19 cellular contexts compared by ENCODE assay signal in genomic region chr3:53100818-53101466, GRCh38. TPM values are rescaled to one million over a fixed set of nuclear protein-coding genes. Genes with fewer than 3 reads are reported as not detected.
DNase-seq lines count a peak whose midpoint lies in the region; ATAC-seq lines count a peak whose summit lies in the region.
"Had no signal": no experiment of that assay in that cellular context is flagged by ENCODE, and none has a peak within 500 bp of the region (broad histone marks: within the 10 kb centered on the region; RNA-seq: fewer than 3 reads in every experiment).

No MANE protein-coding gene starts in this region.

- H3K36me3 Mint-ChIP-seq in activated naive CD8-positive, alpha-beta T cell treated with anti-CD3 and anti-CD28 coated beads for 36 hours = peaks cover 40% of the 10 kb centered on the region
- peaks cover 36% of the 10 kb centered on the region for H3K36me3 Mint-ChIP-seq in activated naive CD8-positive, alpha-beta T cell treated with anti-CD3 and anti-CD28 coated beads, Interleukin-2, amount 50 U/mL, for 24 hours (ENCODE audit: low read depth)
- peaks cover 51% of the 10 kb centered on the region for H3K36me3 Mint-ChIP-seq in T-cell
- H3K36me3 Mint-ChIP-seq in activated naive CD8-positive, alpha-beta T cell treated with anti-CD3 and anti-CD28 coated beads, Interleukin-2, amount 10 ng/mL, durations not matched to agents 7 days and 5 days = peaks cover 28% of the 10 kb centered on the region

- POLR2A ChIA-PET in T-cell (lab: Charles Lee) = no interaction called here
- POLR2A ChIA-PET in activated naive CD8-positive, alpha-beta T cell treated with anti-CD3 and anti-CD28 coated beads, Interleukin-2, amount 10 ng/mL, durations not matched to agents 7 days and 5 days (lab: Charles Lee) = interaction anchor here (1.0 kb wide), 1 partner anchor 8 kb away, joined by 3 read pairs; no protein-coding TSS in a partner anchor

- no peak for ATAC-seq in activated naive CD8-positive, alpha-beta T cell treated with anti-CD3 and anti-CD28 coated beads, Interleukin-2, amount 50 U/mL, for 24 hours
- peak in 3 of 4 experiments; percentile 32 to 67 (median 58) for ATAC-seq in T-cell (replicated peaks in 1 of 4)
- ATAC-seq in activated naive CD8-positive, alpha-beta T cell treated with anti-CD3 and anti-CD28 coated beads, Interleukin-2, amount 10 ng/mL, durations not matched to agents 7 days and 5 days (ENCODE audit: low read depth) = no peak
- ATAC-seq: left lobe of liver; stimulated activated memory B cell treated with anti-CD40 and anti-IgM and Interleukin-4, amounts not matched to agents 10 μg/mL and 1 μg/mL and 100 μg/mL, for 72 hours had no signal

- peaks cover 55% of the 10 kb centered on the region for H3K4me1 Mint-ChIP-seq in activated naive CD8-positive, alpha-beta T cell treated with anti-CD3 and anti-CD28 coated beads for 36 hours
- H3K4me1 Mint-ChIP-seq in activated naive CD8-positive, alpha-beta T cell treated with anti-CD3 and anti-CD28 coated beads, Interleukin-2, amount 50 U/mL, for 24 hours = peaks cover 37% of the 10 kb centered on the region
- H3K4me1 Mint-ChIP-seq in T-cell = peaks cover 25 to 49% (median 40%) of the 10 kb centered on the region in 3 donors
- peaks cover 46% of the 10 kb centered on the region for H3K4me1 Mint-ChIP-seq in activated naive CD8-positive, alpha-beta T cell treated with anti-CD3 and anti-CD28 coated beads, Interleukin-2, amount 10 ng/mL, durations not matched to agents 7 days and 5 days
- H3K4me1 Mint-ChIP-seq: immature natural killer cell had no signal

- no peak for DNase-seq in activated naive CD8-positive, alpha-beta T cell treated with anti-CD3 and anti-CD28 coated beads for 36 hours
- no peak for DNase-seq in activated naive CD8-positive, alpha-beta T cell treated with anti-CD3 and anti-CD28 coated beads, Interleukin-2, amount 50 U/mL, for 24 hours
- DNase-seq in T-cell (peak in 13 of 34 experiments; percentile 11 to 48 (median 18)), NCI-H226 (no peak), NCI-H526 treated with DMSO at 0.1 percent for 48 hours (lab: John Stamatoyannopoulos, UW) (no peak), NCI-H146 (lab: John Stamatoyannopoulos, UW) (no peak)
- peak; percentile 29 for DNase-seq in activated naive CD8-positive, alpha-beta T cell treated with anti-CD3 and anti-CD28 coated beads, Interleukin-2, amount 10 ng/mL, durations not matched to agents 7 days and 5 days
- DNase-seq: activated CD4-positive, CD25-positive, alpha-beta regulatory T cell; activated gamma-delta T cell treated with Interleukin-2 at 50 U/mL for 16 hours; aorta; EL; endodermal cell; foreskin melanocyte; immature natural killer cell; NCI-H1694 treated with DMSO at 0.1 percent for 48 hours; NCI-H2171; NCI-H524 treated with DMSO at 0.1 percent for 48 hours had no signal

- CTCF ChIA-PET in T-cell (lab: Charles Lee) = no interaction called here

- no peaks in the 10 kb centered on the region for H3K27me3 Mint-ChIP-seq in activated naive CD8-positive, alpha-beta T cell treated with anti-CD3 and anti-CD28 coated beads for 36 hours
- H3K27me3 Mint-ChIP-seq in activated naive CD8-positive, alpha-beta T cell treated with anti-CD3 and anti-CD28 coated beads, Interleukin-2, amount 50 U/mL, for 24 hours = no peaks in the 10 kb centered on the region
- no peaks in the 10 kb centered on the region for H3K27me3 Mint-ChIP-seq in T-cell
- H3K27me3 Mint-ChIP-seq in activated naive CD8-positive, alpha-beta T cell treated with anti-CD3 and anti-CD28 coated beads, Interleukin-2, amount 10 ng/mL, durations not matched to agents 7 days and 5 days = no peaks in the 10 kb centered on the region
- H3K27me3 Mint-ChIP-seq: stimulated activated memory B cell treated with anti-CD40 and anti-IgM and Interleukin-4, amounts not matched to agents 10 μg/mL and 1 μg/mL and 100 μg/mL, for 72 hours had no signal

- H3K9me3 Mint-ChIP-seq in activated naive CD8-positive, alpha-beta T cell treated with anti-CD3 and anti-CD28 coated beads for 36 hours = no peaks in the 10 kb centered on the region
- no peaks in the 10 kb centered on the region for H3K9me3 Mint-ChIP-seq in activated naive CD8-positive, alpha-beta T cell treated with anti-CD3 and anti-CD28 coated beads, Interleukin-2, amount 50 U/mL, for 24 hours
- H3K9me3 Mint-ChIP-seq in T-cell = no peaks in the 10 kb centered on the region
- H3K9me3 Mint-ChIP-seq in activated naive CD8-positive, alpha-beta T cell treated with anti-CD3 and anti-CD28 coated beads, Interleukin-2, amount 10 ng/mL, durations not matched to agents 7 days and 5 days = no peaks in the 10 kb centered on the region
- H3K9me3 Mint-ChIP-seq: endodermal cell; immature natural killer cell; stimulated activated memory B cell treated with anti-CD40 and anti-IgM and Interleukin-4, amounts not matched to agents 10 μg/mL and 1 μg/mL and 100 μg/mL, for 72 hours had no signal

- peak overlapping the region; percentile 4 for H3K4me3 Mint-ChIP-seq in activated naive CD8-positive, alpha-beta T cell treated with anti-CD3 and anti-CD28 coated beads for 36 hours
- no peak overlapping the region for H3K4me3 Mint-ChIP-seq in activated naive CD8-positive, alpha-beta T cell treated with anti-CD3 and anti-CD28 coated beads, Interleukin-2, amount 50 U/mL, for 24 hours
- peak overlapping the region in 2 of 3 donors; percentile 28 to 45 for H3K4me3 Mint-ChIP-seq in T-cell
- peak overlapping the region; percentile 67 for H3K4me3 Mint-ChIP-seq in activated naive CD8-positive, alpha-beta T cell treated with anti-CD3 and anti-CD28 coated beads, Interleukin-2, amount 10 ng/mL, durations not matched to agents 7 days and 5 days
- H3K4me3 Mint-ChIP-seq: endodermal cell; immature natural killer cell; stimulated activated memory B cell treated with anti-CD40 and anti-IgM and Interleukin-4, amounts not matched to agents 10 μg/mL and 1 μg/mL and 100 μg/mL, for 72 hours had no signal

- peak overlapping the region; percentile 90 for H3K27ac Mint-ChIP-seq in activated naive CD8-positive, alpha-beta T cell treated with anti-CD3 and anti-CD28 coated beads for 36 hours
- no peak overlapping the region for H3K27ac Mint-ChIP-seq in activated naive CD8-positive, alpha-beta T cell treated with anti-CD3 and anti-CD28 coated beads, Interleukin-2, amount 50 U/mL, for 24 hours
- H3K27ac Mint-ChIP-seq in T-cell = peak overlapping the region in 1 of 2 donors; percentile 81
- peak overlapping the region; percentile 85 for H3K27ac Mint-ChIP-seq in activated naive CD8-positive, alpha-beta T cell treated with anti-CD3 and anti-CD28 coated beads, Interleukin-2, amount 10 ng/mL, durations not matched to agents 7 days and 5 days
- H3K27ac Mint-ChIP-seq: endodermal cell had no signal

RNA-seq across cellular contexts. Expression of gene RFT1, which starts 29.3 kb away (rescaled TPM):
- 10 to 100 TPM; 49.3 to 50.7 TPM for total RNA-seq in activated naive CD8-positive, alpha-beta T cell treated with anti-CD3 and anti-CD28 coated beads for 36 hours
- total RNA-seq in T-cell = 10 to 100 TPM; 14.4 to 27.8 (median 26.6) TPM
- 10 to 100 TPM; 27.9 to 32.2 TPM for total RNA-seq in activated naive CD8-positive, alpha-beta T cell treated with anti-CD3 and anti-CD28 coated beads, Interleukin-2, amount 10 ng/mL, durations not matched to agents 7 days and 5 days

RNA-seq across cellular contexts. Expression of gene SFMBT1, which starts 55.1 kb away (rescaled TPM):
- 10 to 100 TPM; 19.7 to 21.9 TPM for total RNA-seq in activated naive CD8-positive, alpha-beta T cell treated with anti-CD3 and anti-CD28 coated beads for 36 hours
- total RNA-seq in T-cell = 10 to 100 TPM; 30.3 to 42.7 (median 37.7) TPM
- total RNA-seq in activated naive CD8-positive, alpha-beta T cell treated with anti-CD3 and anti-CD28 coated beads, Interleukin-2, amount 10 ng/mL, durations not matched to agents 7 days and 5 days = 10 to 100 TPM; 29.5 to 30.8 TPM

Comparison
In these comparisons a context has a peak if more than half of its experiments do, and no peak if none do; other contexts are left out.
1. ATAC-seq: peak in T-cell (3 of 4); none in activated naive CD8-positive, alpha-beta T cell treated with anti-CD3 and anti-CD28 coated beads, Interleukin-2, amount 50 U/mL, for 24 hours (single experiment) and activated naive CD8-positive, alpha-beta T cell treated with anti-CD3 and anti-CD28 coated beads, Interleukin-2, amount 10 ng/mL, durations not matched to agents 7 days and 5 days (single experiment).